Comparison of ENCODE assay signal across 14 cellular contexts in the genomic region with DNA sequence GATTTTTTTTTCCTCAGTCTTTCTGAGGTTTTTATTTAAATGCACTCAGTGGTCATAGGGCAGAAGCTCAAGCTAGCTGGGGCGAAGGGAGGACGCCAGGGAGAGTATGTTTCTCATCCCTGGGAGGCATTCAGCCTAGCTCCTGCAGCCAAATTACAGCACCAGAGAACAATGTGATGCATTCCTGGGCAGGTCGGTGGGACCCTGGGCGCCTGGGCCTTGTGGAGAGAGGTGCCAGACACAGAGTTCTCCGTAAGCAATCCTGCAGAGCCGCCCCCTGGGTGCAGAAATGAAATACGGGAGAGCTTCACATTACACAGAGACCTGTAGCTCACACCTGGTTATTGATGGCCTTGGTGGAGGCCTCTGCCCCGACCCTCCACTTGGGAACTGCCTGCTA. TPM values are rescaled to one million over a fixed set of nuclear protein-coding genes. Genes with fewer than 3 reads are reported as not detected.
DNase-seq lines count a peak whose midpoint lies in the region; ATAC-seq and TF ChIP-seq lines count a peak whose summit lies in the region.
"Had no signal": no experiment of that assay in that cellular context is flagged by ENCODE, and none has a peak within 500 bp of the region (broad histone marks: within the 10 kb centered on the region; RNA-seq: fewer than 3 reads in every experiment).

No MANE protein-coding gene starts in this region.

- no peaks in the 10 kb centered on the region for H3K9me3 ChIP-seq in SJCRH30 (replicated peaks)
- H3K9me3 ChIP-seq: adrenal gland, tibial artery had no signal

- no peaks in the 10 kb centered on the region; the same call in 1 of the 2 replicates for H3K36me3 ChIP-seq in SJCRH30

- H3K27ac ChIP-seq in SJCRH30: peak overlapping the region; percentile 19; the same call in 1 of the 2 replicates
- H3K27ac ChIP-seq: adrenal gland, tibial artery had no signal

- H3K27me3 ChIP-seq in SJCRH30: no peaks in the 10 kb centered on the region
- H3K27me3 ChIP-seq: adrenal gland, tibial artery had no signal

- TF ChIP-seq CTCF in fibroblast of the aortic adventitia (IDR thresholded peaks at IDR 0.05; ENCODE audit: insufficient read depth, low read length) (no peak), omental fat pad (IDR thresholded peaks at IDR 0.05) (no peak)

- DNase-seq in Daoy (ENCODE audit: low read depth): peak; percentile 83
- peak in 1 of 2 experiments; percentile 42 for DNase-seq in SJCRH30
- DNase-seq in fibroblast of the aortic adventitia (ENCODE audit: low read depth): peak; percentile 85
- DNase-seq in omental fat pad (ENCODE audit: low spot score): no peak
- no peak for DNase-seq in activated naive CD4-positive, alpha-beta T cell (lab: John Stamatoyannopoulos, UW)
- DNase-seq in SHP77 (lab: John Stamatoyannopoulos, UW): no peak
- DNase-seq in DMS 273 treated with DMSO at 0.1 percent for 48 hours (lab: John Stamatoyannopoulos, UW): no peak
- DNase-seq: activated CD4-positive, CD25-positive, alpha-beta regulatory T cell treated with anti-CD3 and anti-CD28 coated beads, Interleukin-2, amount 50 U/mL, for 72 hours; adrenal gland; effector CD8-positive, alpha-beta T cell; foreskin melanocyte; tibial artery had no signal

- ATAC-seq in omental fat pad (ENCODE audit: low FRiP score) (peak; percentile 33), GM19452 (IDR thresholded peaks at IDR 0.05; ENCODE audit: unreplicated experiment) (no peak)
- ATAC-seq: left lobe of liver had no signal

- H3K4me3 ChIP-seq in SJCRH30: no peak overlapping the region
- no peak overlapping the region for H3K4me3 ChIP-seq in fibroblast of the aortic adventitia (ENCODE audit: low read depth, low read length)
- H3K4me3 ChIP-seq: adrenal gland, tibial artery had no signal

- peaks cover 60% of the 10 kb centered on the region for H3K4me1 ChIP-seq in SJCRH30
- H3K4me1 ChIP-seq: adrenal gland, tibial artery had no signal

RNA-seq across cellular contexts. Expression of a gene that starts 15.5 kb away (rescaled TPM):
- 0.12 and 0.40 TPM in 2 replicates for total RNA-seq in Daoy (2014; rRNA removed; shearing (Covaris generic))
- 0.15 and 0.28 TPM in 2 replicates for total RNA-seq in SJCRH30 (2014; rRNA removed; shearing (Covaris generic))
- total RNA-seq in fibroblast of the aortic adventitia (ENCODE audit: low replicate concordance): 1.8 and 2.4 TPM in 2 replicates
- total RNA-seq in omental fat pad: 10 to 100 TPM in 3 of 4 donors, 1 to 10 TPM in 1; 5.0 to 14.3 (median 11.9) TPM

Comparison
In these comparisons a context has a peak if more than half of its experiments do, and no peak if none do; other contexts are left out.
1. DNase-seq: peak in Daoy (single experiment) and fibroblast of the aortic adventitia (single experiment); none in omental fat pad (single experiment), activated naive CD4-positive, alpha-beta T cell (0 of 4), SHP77 (0 of 2) and DMS 273 treated with DMSO at 0.1 percent for 48 hours (single experiment).